Comparison of ENCODE assay signal across 8 cellular contexts in the genomic region with DNA sequence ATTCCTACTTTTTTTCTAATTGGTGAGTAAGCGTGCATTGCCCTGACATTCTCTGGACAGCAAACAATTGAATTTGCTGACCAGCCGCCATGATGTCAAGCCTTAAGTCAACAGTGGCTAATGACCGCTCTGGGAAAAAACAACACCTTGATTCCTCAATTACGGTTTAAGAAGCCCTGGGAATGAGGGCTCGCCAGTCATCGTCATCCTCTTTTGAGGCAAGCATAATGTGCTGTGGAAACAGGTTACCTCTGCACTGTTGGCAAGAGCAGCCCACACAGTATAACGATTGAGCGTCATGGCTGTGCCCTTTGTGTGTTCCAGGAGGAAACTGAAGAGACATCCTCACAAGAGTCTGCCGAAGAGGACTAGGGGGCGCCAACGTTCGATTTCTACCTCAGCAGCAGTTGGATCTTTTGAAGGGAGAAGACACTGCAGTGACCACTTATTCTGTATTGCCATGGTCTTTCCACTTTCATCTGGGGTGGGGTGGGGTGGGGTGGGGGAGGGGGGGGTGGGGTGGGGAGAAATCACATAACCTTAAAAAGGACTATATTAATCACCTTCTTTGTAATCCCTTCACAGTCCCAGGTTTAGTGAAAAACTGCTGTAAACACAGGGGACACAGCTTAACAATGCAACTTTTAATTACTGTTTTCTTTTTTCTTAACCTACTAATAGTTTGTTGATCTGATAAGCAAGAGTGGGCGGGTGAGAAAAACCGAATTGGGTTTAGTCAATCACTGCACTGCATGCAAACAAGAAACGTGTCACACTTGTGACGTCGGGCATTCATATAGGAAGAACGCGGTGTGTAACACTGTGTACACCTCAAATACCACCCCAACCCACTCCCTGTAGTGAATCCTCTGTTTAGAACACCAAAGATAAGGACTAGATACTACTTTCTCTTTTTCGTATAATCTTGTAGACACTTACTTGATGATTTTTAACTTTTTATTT.
DNase-seq lines count a peak whose midpoint lies in the region; ATAC-seq and TF ChIP-seq lines count a peak whose summit lies in the region.

No MANE protein-coding gene starts in this region.

- no peaks in the 10 kb centered on the region for H3K36me3 ChIP-seq in testis (ENCODE audit: low read depth, missing control alignments)

- H3K27ac ChIP-seq in testis: no peak overlapping the region

- intact Hi-C loops in Right ventricle myocardium superior (cut with DNase I) (no loop called here), cardiac septum (cut with DNase I) (no loop called here), testis (cut with DNase I; ENCODE audit: low total_unique reads) (no loop called here)

- DNase-seq in Right ventricle myocardium superior: peak; percentile 40
- DNase-seq in cardiac septum (ENCODE audit: low spot score): no peak
- peak; percentile 77 for DNase-seq in NCI-H774 (lab: John Stamatoyannopoulos, UW)
- peak; percentile 37 to 45 for DNase-seq in erythroblast (lab: John Stamatoyannopoulos, UW)
- DNase-seq in testis: peak; percentile 67
- no peak for DNase-seq in OCI-M2 (lab: John Stamatoyannopoulos, UW; ENCODE audit: unreplicated experiment)
- DNase-seq in Ammon's horn (ENCODE audit: low spot score): no peak
- DNase-seq in NK-92 treated with Interleukin-12 subunit alpha and Interleukin-12 subunit beta, amount 100 ng/mL, for 24 hours (lab: John Stamatoyannopoulos, UW): no peak

- H3K9me3 ChIP-seq in testis: no peaks in the 10 kb centered on the region

- H3K4me3 ChIP-seq in testis: no peak overlapping the region

- H3K4me1 ChIP-seq in testis: no peaks in the 10 kb centered on the region

- no peak for TF ChIP-seq CTCF in testis (IDR thresholded peaks at IDR 0.05)

- no peaks in the 10 kb centered on the region for H3K27me3 ChIP-seq in testis

- WGBS in testis, 2 donors: 63 to 72% methylated on average over 17 to 20 of the region's 20 CpGs

- TF ChIP-seq POLR2A in erythroblast (IDR thresholded peaks at IDR 0.05; ENCODE audit: low read length) (no peak), testis (IDR thresholded peaks at IDR 0.05) (no peak)

- no peak for ATAC-seq in Right ventricle myocardium superior (ENCODE audit: poor library complexity)

Comparison
In these comparisons a context has a peak if more than half of its experiments do, and no peak if none do; other contexts are left out.
1. DNase-seq: peak in Right ventricle myocardium superior (single experiment), NCI-H774 (single experiment), erythroblast (2 of 2) and testis (single experiment); none in cardiac septum (single experiment), OCI-M2 (single experiment), Ammon's horn (single experiment) and NK-92 treated with Interleukin-12 subunit alpha and Interleukin-12 subunit beta, amount 100 ng/mL, for 24 hours (single experiment).